Comparison of ENCODE assay signal across 13 cellular contexts in genomic region chr5:133694181-133694831, GRCh38.
"Had no signal": no experiment of that assay in that cellular context is flagged by ENCODE, and none has a peak within 500 bp of the region (broad histone marks: within the 10 kb centered on the region; RNA-seq: fewer than 3 reads in every experiment).

No MANE protein-coding gene starts in this region.

- H2AFZ ChIP-seq: hepatocyte had no signal

- H3K4me2 ChIP-seq: hepatocyte had no signal

- FAIRE-seq: kidney, small intestine had no signal

- H3K9me3 ChIP-seq: left ventricle myocardium inferior, thoracic aorta had no signal

- H3K27ac ChIP-seq: cardiac muscle cell, hepatocyte, left ventricle myocardium inferior, thoracic aorta had no signal

- DNase-seq: activated B cell treated with CpG ODN at 0.5 μM for 24 hours; activated CD4-positive, alpha-beta T cell treated with anti-CD3 and anti-CD28 coated beads, Interleukin-2, amount 10 ng/mL, durations not matched to agents 24 days and 14 days; activated CD8-positive, alpha-beta memory T cell treated with anti-CD3 and anti-CD28 coated beads for 24 hours; activated naive CD4-positive, alpha-beta T cell treated with Interleukin-2 at 50 U/mL for 16 hours; kidney; left ventricle myocardium inferior; mesendoderm; nucleus accumbens; small intestine had no signal

- H3K4me1 ChIP-seq: left ventricle myocardium inferior had no signal

- H3K4me3 ChIP-seq: cardiac muscle cell, hepatocyte, left ventricle myocardium inferior, thoracic aorta had no signal

- H3K36me3 ChIP-seq: cardiac muscle cell, left ventricle myocardium inferior, thoracic aorta had no signal

- ATAC-seq: esophagus mucosa had no signal

- H3K79me2 ChIP-seq: hepatocyte had no signal
